24 cellular contexts compared by ENCODE assay signal in the genomic region with DNA sequence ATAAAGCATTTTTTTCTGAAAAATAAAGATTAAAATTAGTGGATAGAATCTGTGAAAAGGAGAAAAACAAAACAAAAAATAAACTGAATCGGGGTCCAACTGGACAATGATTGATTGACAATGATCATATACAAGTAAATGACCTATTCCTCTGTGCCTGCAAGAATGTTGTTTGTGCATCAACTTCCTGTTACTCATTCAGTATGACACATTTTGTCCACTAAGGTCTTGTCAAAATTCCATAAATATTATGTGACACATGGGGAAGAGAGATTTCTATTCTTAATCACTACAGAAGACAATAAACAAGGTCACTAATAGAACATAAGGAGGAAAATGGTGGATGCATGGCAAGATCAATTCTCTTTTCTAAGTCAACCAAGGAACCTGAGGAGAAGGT. TPM values are rescaled to one million over a fixed set of nuclear protein-coding genes. Genes with fewer than 3 reads are reported as not detected.
A peak's percentile ranks its signal among the peaks of the same experiment; 100 is the strongest.
DNase-seq lines count a peak whose midpoint lies in the region; TF ChIP-seq lines count a peak whose summit lies in the region.
"Had no signal": no experiment of that assay in that cellular context is flagged by ENCODE, and none has a peak within 500 bp of the region (broad histone marks: within the 10 kb centered on the region; RNA-seq: fewer than 3 reads in every experiment).

No MANE protein-coding gene starts in this region.

- POLR2A ChIA-PET in RWPE1 (lab: Yijun Ruan, JAX; ENCODE audit: low non-redundant PET) = no interaction called here

- DNase-seq in HS-5 (ENCODE audit: low read depth) = peak; percentile 10
- peak; percentile 16 for DNase-seq in RWPE1 (ENCODE audit: low spot score)
- peak; percentile 13 for DNase-seq in fibroblast of pulmonary artery (ENCODE audit: low read depth)
- no peak for DNase-seq in NCI-H1930 (lab: John Stamatoyannopoulos, UW)
- DNase-seq in NCI-H2196 (lab: John Stamatoyannopoulos, UW; ENCODE audit: unreplicated experiment) = no peak
- no peak for DNase-seq in adrenal gland
- no peak for DNase-seq in ecto neural progenitor cell (ENCODE audit: low spot score)
- DNase-seq: activated CD4-positive, CD25-positive, alpha-beta regulatory T cell treated with anti-CD3 and anti-CD28 coated beads, Interleukin-2, amount 50 U/mL, for 72 hours; activated naive CD4-positive, alpha-beta T cell treated with anti-CD3 and anti-CD28 coated beads for 36 hours; activated T-cell treated with anti-CD3 and anti-CD28 coated beads, Interleukin-2, amount 50 U/mL, for 4 hours; aorta; BE2C; Calu3; effector CD8-positive, alpha-beta T cell; head of caudate nucleus; midbrain; NCI-H1092 treated with DMSO at 0.1 percent for 48 hours; NCI-H2081 treated with DMSO at 0.1 percent for 48 hours; NCI-H510A; psoas muscle; stimulated activated CD4-positive, alpha-beta T cell treated with anti-CD3 and anti-CD28 coated beads, Interleukin-4, amount 100 ng/mL, for 4 hours; stimulated activated naive CD8-positive, alpha-beta T cell treated with anti-CD3 and anti-CD28 coated beads, Interleukin-15, amount 100 ng/mL, for 72 hours; transverse colon had no signal

- H3K27ac ChIP-seq in RWPE1 (no peak overlapping the region), adrenal gland (no peak overlapping the region)
- H3K27ac ChIP-seq: KMS-11, psoas muscle, transverse colon had no signal

- no peak for TF ChIP-seq POLR2A in adrenal gland (IDR thresholded peaks at IDR 0.05)

- TF ChIP-seq CTCF in RWPE1 (conservative IDR thresholded peaks at IDR 0.05; ENCODE audit: low read depth) = no peak
- no peak for TF ChIP-seq CTCF in fibroblast of pulmonary artery (IDR thresholded peaks at IDR 0.05; ENCODE audit: low read length, missing control alignments)
- TF ChIP-seq CTCF in adrenal gland (IDR thresholded peaks at IDR 0.05) = no peak

- no peaks in the 10 kb centered on the region for H3K27me3 ChIP-seq in adrenal gland
- H3K27me3 ChIP-seq: BE2C, transverse colon had no signal

- no peaks in the 10 kb centered on the region for H3K36me3 ChIP-seq in adrenal gland (replicated peaks in 1 of 2)
- H3K36me3 ChIP-seq: BE2C, transverse colon had no signal

- WGBS in adrenal gland, 4 donors = 24 to 54% (median 39%) methylated on average over 1 of the region's 1 CpG

- no peaks in the 10 kb centered on the region for H3K4me1 ChIP-seq in adrenal gland (replicated peaks in 1 of 2)
- H3K4me1 ChIP-seq: BE2C, psoas muscle, transverse colon had no signal

- no peaks in the 10 kb centered on the region for H3K9me3 ChIP-seq in adrenal gland (replicated peaks in 1 of 3)
- H3K9me3 ChIP-seq: BE2C, psoas muscle, transverse colon had no signal

- intact Hi-C loops in adrenal gland (cut with DNase I) = no loop called here

- H3K4me3 ChIP-seq in fibroblast of pulmonary artery (replicated peaks; ENCODE audit: low read depth, low read length) (no peak overlapping the region), adrenal gland (no peak overlapping the region)
- H3K4me3 ChIP-seq: psoas muscle, transverse colon had no signal

- CTCF ChIA-PET in RWPE1 (lab: Yijun Ruan, JAX) = no interaction called here

RNA-seq across cellular contexts. Expression of a gene that starts 54.9 kb away (rescaled TPM):
- total RNA-seq in adrenal gland = 10 to 100 TPM; 31.3 to 78.1 (median 41.4) TPM
- 10 to 100 TPM; 13.4 to 24.8 (median 15.7) TPM for polyA plus RNA-seq in adrenal gland

RNA-seq across cellular contexts. Expression of a gene that starts 59.0 kb away (rescaled TPM):
- 100 to 1,000 TPM in 5 of 8 donors, 10 to 100 TPM in 3; 72.0 to 188 (median 113) TPM for total RNA-seq in adrenal gland
- 100 to 1,000 TPM in 1 of 3 donors, 10 to 100 TPM in 2; 71.5 to 210 (median 84.0) TPM for polyA plus RNA-seq in adrenal gland

Comparison
In these comparisons a context has a peak if more than half of its experiments do, and no peak if none do; other contexts are left out.
1. DNase-seq: peak in HS-5 (single experiment), RWPE1 (single experiment) and fibroblast of pulmonary artery (single experiment); none in NCI-H1930 (0 of 2), NCI-H2196 (single experiment), adrenal gland (0 of 7) and ecto neural progenitor cell (single experiment).